8 cellular contexts compared by ENCODE assay signal in genomic region chr3:179148446-179149238, GRCh38. TPM values are rescaled to one million over a fixed set of nuclear protein-coding genes. Genes with fewer than 3 reads are reported as not detected.
DNase-seq lines count a peak whose midpoint lies in the region; ATAC-seq and TF ChIP-seq lines count a peak whose summit lies in the region.

No MANE protein-coding gene starts in this region.

- peak; percentile 33 for ATAC-seq in WTC11

- TF ChIP-seq CTCF in GM13976 (IDR thresholded peaks at IDR 0.05; ENCODE audit: borderline replicate concordance, control extremely low read depth, extremely low read depth, insufficient read depth, missing control alignments) (no peak), WTC11 (IDR thresholded peaks at IDR 0.05) (no peak), breast epithelium (IDR thresholded peaks at IDR 0.05) (peak in 1 of 3 donors; percentile 11)

- H3K4me1 ChIP-seq in HAP-1 (peaks cover 13% of the 10 kb centered on the region), breast epithelium (peaks cover 0 to 12% of the 10 kb centered on the region in 2 donors)

- H3K9me3 ChIP-seq in HAP-1 = no peaks in the 10 kb centered on the region
- H3K9me3 ChIP-seq in breast epithelium = no peaks in the 10 kb centered on the region

- H3K27ac ChIP-seq in breast epithelium = peak overlapping the region; percentile 98 to 99

- H3K4me3 ChIP-seq in HAP-1 = peak overlapping the region; percentile 77
- H3K4me3 ChIP-seq in breast epithelium = peak overlapping the region; percentile 94 to 99 (median 97)

- H3K36me3 Mint-ChIP-seq in WTC11 = no peaks in the 10 kb centered on the region

- DNase-seq in GM13976 (ENCODE audit: low spot score) (peak; percentile 51), HAP-1 (ENCODE audit: low spot score in 2 of 2) (peak; percentile 45 to 58), M059J (ENCODE audit: low read depth) (peak; percentile 66), WTC11 (ENCODE audit: low spot score) (peak; percentile 43), breast epithelium (ENCODE audit: low spot score in 2 of 2) (peak in 1 of 2 donors; percentile 53), inferior parietal cortex (ENCODE audit: extremely low spot score) (peak; percentile 45), COLO829 (ENCODE audit: low spot score) (no peak)
- peak; percentile 25 to 26 for DNase-seq in stimulated activated CD4-positive, alpha-beta T cell treated with anti-CD3 and anti-CD28 coated beads, Interleukin-12 subunit alpha, Interleukin-12 subunit beta, amount 100 ng/mL, for 24 hours (ENCODE audit: low read depth in 2 of 2)

- H3K9me3 Mint-ChIP-seq in WTC11 = no peaks in the 10 kb centered on the region

- H3K36me3 ChIP-seq in HAP-1 (replicated peaks) (no peaks in the 10 kb centered on the region), breast epithelium (no peaks in the 10 kb centered on the region)

- POLR2A ChIA-PET in WTC11 (lab: Charles Lee) = no interaction called here

- no peak for TF ChIP-seq POLR2A in breast epithelium (IDR thresholded peaks at IDR 0.05)

- CTCF ChIA-PET in WTC11 (lab: Charles Lee) = interaction anchor here (1.0 to 1.1 kb wide), 2 partner anchors 176 to 501 kb away, joined by 3 read pairs; no protein-coding TSS in a partner anchor

- no peaks in the 10 kb centered on the region for H3K27me3 Mint-ChIP-seq in WTC11 (ENCODE audit: low read depth)

- in situ Hi-C loops in GM13976 (cut with MboI; ENCODE audit: low sequenced_read_pairs, unreplicated experiment) = no loop called here
- in situ Hi-C loops in HAP-1 (cut with MboI; ENCODE audit: low sequenced_read_pairs) = loop anchor here (25.0 kb wide), 1 partner anchor 164 kb away; the partner anchor contains the start of gene ZNF639

- no peaks in the 10 kb centered on the region for H3K27me3 ChIP-seq in HAP-1 (ENCODE audit: low read depth)
- no peaks in the 10 kb centered on the region for H3K27me3 ChIP-seq in breast epithelium

- peak overlapping the region; percentile 84 for H3K27ac Mint-ChIP-seq in WTC11

- intact Hi-C loops in breast epithelium (cut with DNase I; ENCODE audit: low total_unique reads) = loop anchor here (10.0 kb wide), 1 partner anchor 166 kb away; no protein-coding TSS in a partner anchor

- H3K4me1 Mint-ChIP-seq in WTC11 = peaks cover 32% of the 10 kb centered on the region

- peak overlapping the region; percentile 88 for H3K4me3 Mint-ChIP-seq in WTC11

TF ChIP-seq in WTC11, 78 proteins besides CTCF, POLR2A, EP300 and RAD21:
- 0 out of 2 replicates have a peak, but pooled peaks have one; percentile 3 for TF ChIP-seq NFYB (CRISPR knock-in tag; conservative IDR thresholded peaks at IDR 0.05; ENCODE audit: low read depth)
- TF ChIP-seq OVOL2 (CRISPR knock-in tag; IDR thresholded peaks at IDR 0.05; ENCODE audit: borderline replicate concordance) = no peak
- no peak for TF ChIP-seq FOXK1 (CRISPR knock-in tag; IDR thresholded peaks at IDR 0.05)

RNA-seq across cellular contexts. Expression of gene PIK3CA, which starts 0.5 kb away (rescaled TPM):
- total RNA-seq in M059J (2014; rRNA removed; shearing (Covaris generic)) = 21.7 and 34.1 TPM in 2 replicates
- total RNA-seq in WTC11 (2021) (9.4 to 10.5 TPM (median 10.1 TPM) in 3 replicates), breast epithelium (10 to 100 TPM; 34.1 to 43.0 (median 38.4) TPM)
